In the genomic region with DNA sequence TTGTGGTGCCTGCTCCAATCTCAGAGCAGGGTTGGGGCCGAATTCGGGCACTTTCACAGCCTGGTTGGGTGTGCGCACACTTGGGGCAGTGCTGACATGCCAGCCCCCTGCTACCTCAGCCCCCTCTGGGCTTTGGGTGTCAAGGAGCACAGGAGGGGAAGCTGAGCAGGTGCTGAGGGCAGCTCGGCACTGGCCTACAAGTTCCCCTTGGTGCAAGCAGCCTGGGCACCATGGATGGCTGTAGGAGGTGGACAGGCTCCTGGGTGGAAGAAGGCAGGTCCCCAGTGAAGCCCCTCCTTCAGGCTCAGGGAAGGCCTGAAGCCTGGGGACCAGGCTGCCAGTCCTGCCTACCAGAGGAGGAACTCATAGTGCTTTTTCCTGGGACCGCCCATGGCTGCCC, we compare ENCODE assay signal across 23 cellular contexts.
"Had no signal": no experiment of that assay in that cellular context is flagged by ENCODE, and none has a peak within 500 bp of the region (broad histone marks: within the 10 kb centered on the region; RNA-seq: fewer than 3 reads in every experiment).

No MANE protein-coding gene starts in this region.

- FAIRE-seq: HepG2 had no signal

- H3K4me3 ChIP-seq: MG63 had no signal

- ATAC-seq: HepG2, Panc1, PC-3 had no signal

- H3K27ac ChIP-seq: RWPE1 had no signal

- DNase-seq: IMR-90, Karpas-422, KG1, MG63, NCI-H1092, NCI-H1105 treated with DMSO at 0.1 percent for 48 hours, NCI-H1417 treated with DMSO at 0.1 percent for 48 hours, NCI-H146, NCI-H187, NCI-H2029, NCI-H2081 treated with DMSO at 0.1 percent for 48 hours, NCI-H2171, NCI-H226, NCI-H446, NCI-H510A, NCI-H69, NCI-H774, PC-3, SHP77, SK-N-SH had no signal

- H3K27me3 ChIP-seq: MG63 had no signal

- H3K9me3 ChIP-seq: MG63, SK-N-SH had no signal

- H3K9ac ChIP-seq: SK-N-SH had no signal

- H3K4me2 ChIP-seq: SK-N-SH had no signal

- H3K36me3 ChIP-seq: MG63 had no signal
